ENCODE assay signal across 18 cellular contexts in the genomic region with DNA sequence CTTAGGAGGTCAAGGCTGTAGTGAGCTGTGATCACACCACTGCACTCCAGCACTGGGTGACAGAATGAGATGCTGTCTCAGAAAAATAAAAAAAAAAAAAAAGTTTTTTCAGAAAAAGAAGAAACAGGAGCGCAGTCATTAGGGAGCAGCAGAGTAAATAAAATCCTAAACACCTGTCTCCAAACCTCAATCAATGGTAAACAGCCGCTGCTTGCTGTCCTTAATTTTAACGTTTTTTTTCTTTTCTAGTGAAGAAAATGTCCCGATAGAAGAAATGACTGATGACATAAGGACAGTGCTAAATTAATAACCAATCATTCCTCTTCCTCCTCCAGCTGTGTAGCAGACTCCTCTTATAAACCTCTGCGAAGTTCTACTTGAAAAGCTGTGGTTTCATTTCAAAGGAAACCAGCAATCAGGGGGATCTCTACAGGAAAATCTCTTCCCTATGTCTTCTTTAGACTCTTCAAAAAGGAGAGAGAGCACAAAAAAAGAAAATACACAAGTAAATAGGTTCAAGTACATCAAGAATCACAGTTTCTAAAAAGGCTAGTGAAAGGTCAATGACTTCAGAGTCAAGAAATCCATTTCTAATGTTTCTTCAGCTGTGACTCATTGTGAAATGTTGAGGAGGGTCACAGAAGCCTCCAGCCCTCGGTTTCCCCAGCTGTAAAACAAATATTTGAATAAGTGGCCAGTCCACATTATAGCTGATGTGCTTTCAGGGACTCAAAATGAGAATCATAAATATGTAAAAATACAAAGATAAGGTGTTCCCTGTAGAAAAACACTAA.
A peak's percentile ranks its signal among the peaks of the same experiment; 100 is the strongest.
DNase-seq lines count a peak whose midpoint lies in the region; TF ChIP-seq lines count a peak whose summit lies in the region.
"Had no signal": no experiment of that assay in that cellular context is flagged by ENCODE, and none has a peak within 500 bp of the region (broad histone marks: within the 10 kb centered on the region; RNA-seq: fewer than 3 reads in every experiment).

No MANE protein-coding gene starts in this region.

- no peak overlapping the region for H3K27ac ChIP-seq in BLaER1
- no peak overlapping the region for H3K27ac ChIP-seq in OCI-LY3 (ENCODE audit: low read length)

- H3K9me3 Mint-ChIP-seq in neural crest cell, result no peaks in the 10 kb centered on the region
- no peaks in the 10 kb centered on the region for H3K9me3 Mint-ChIP-seq in activated T-cell treated with anti-CD3 and anti-CD28 coated beads, Interleukin-2, amount 50 U/mL, for 24 hours

- H3K27me3 ChIP-seq in BLaER1, result no peaks in the 10 kb centered on the region
- H3K27me3 ChIP-seq in OCI-LY3 (ENCODE audit: low read depth, low read length), result no peaks in the 10 kb centered on the region

- no peak overlapping the region for H2AFZ ChIP-seq in OCI-LY3 (ENCODE audit: low read depth, low read length)

- H3K9me3 ChIP-seq in BLaER1 (no peaks in the 10 kb centered on the region), OCI-LY3 (ENCODE audit: insufficient read depth, low read length) (no peaks in the 10 kb centered on the region)

- DNase-seq in brain pericyte (ENCODE audit: low read depth, low spot score), result peak; percentile 64
- no peak for DNase-seq in neural crest cell (ENCODE audit: low read depth, low spot score)
- no peak for DNase-seq in NCI-H510A (lab: John Stamatoyannopoulos, UW)
- no peak for DNase-seq in iPS-NIHi11 (ENCODE audit: low spot score)
- DNase-seq in UCSD-AML1 (lab: John Stamatoyannopoulos, UW; ENCODE audit: unreplicated experiment), result no peak
- DNase-seq in activated T-cell treated with anti-CD3 and anti-CD28 coated beads, Interleukin-2, amount 50 U/mL, for 24 hours, result no peak
- DNase-seq: COR-L47, DMS153, EL, KBM-7, NCI-H1092 treated with DMSO at 0.1 percent for 48 hours, NCI-H1694, NCI-H2107, NCI-H226, NCI-H526 treated with DMSO at 0.1 percent for 48 hours had no signal

- H3K4me3 Mint-ChIP-seq in neural crest cell, result no peak overlapping the region
- H3K4me3 Mint-ChIP-seq in activated T-cell treated with anti-CD3 and anti-CD28 coated beads, Interleukin-2, amount 50 U/mL, for 24 hours, result no peak overlapping the region
- H3K4me3 Mint-ChIP-seq: CD14-positive monocyte had no signal

- H3K4me3 ChIP-seq in BLaER1 (no peak overlapping the region), OCI-LY3 (ENCODE audit: low read length) (no peak overlapping the region)

- H3K36me3 ChIP-seq in BLaER1, result no peaks in the 10 kb centered on the region
- no peaks in the 10 kb centered on the region for H3K36me3 ChIP-seq in OCI-LY3 (replicated peaks; ENCODE audit: low read depth, low read length)

- TF ChIP-seq CTCF in OCI-LY3 (IDR thresholded peaks at IDR 0.05; ENCODE audit: low read depth, low read length) (no peak), neural crest cell (conservative IDR thresholded peaks at IDR 0.05) (no peak)

- H3K36me3 Mint-ChIP-seq in neural crest cell (ENCODE audit: low read depth), result no peaks in the 10 kb centered on the region
- no peaks in the 10 kb centered on the region for H3K36me3 Mint-ChIP-seq in activated T-cell treated with anti-CD3 and anti-CD28 coated beads, Interleukin-2, amount 50 U/mL, for 24 hours (ENCODE audit: low read depth)
- H3K36me3 Mint-ChIP-seq: CD14-positive monocyte had no signal

- peak overlapping the region; percentile 57 for H3K4me2 ChIP-seq in BLaER1
- peak overlapping the region; percentile 9; the same call in 1 of the 2 replicates for H3K4me2 ChIP-seq in OCI-LY3 (ENCODE audit: low read length)

- H4K20me1 ChIP-seq in BLaER1, result no peaks in the 10 kb centered on the region
- no peaks in the 10 kb centered on the region for H4K20me1 ChIP-seq in OCI-LY3 (ENCODE audit: insufficient read depth, low read length)

- H3K79me2 ChIP-seq in OCI-LY3 (ENCODE audit: low read length), result no peaks in the 10 kb centered on the region

- peaks cover 33% of the 10 kb centered on the region for H3K4me1 Mint-ChIP-seq in neural crest cell
- peaks cover 17% of the 10 kb centered on the region for H3K4me1 Mint-ChIP-seq in activated T-cell treated with anti-CD3 and anti-CD28 coated beads, Interleukin-2, amount 50 U/mL, for 24 hours (ENCODE audit: low read depth)

- H3K27ac Mint-ChIP-seq in neural crest cell (ENCODE audit: unreplicated experiment), result peak overlapping the region; percentile 15
- no peak overlapping the region for H3K27ac Mint-ChIP-seq in activated T-cell treated with anti-CD3 and anti-CD28 coated beads, Interleukin-2, amount 50 U/mL, for 24 hours
- H3K27ac Mint-ChIP-seq: CD14-positive monocyte had no signal

- H3K4me1 ChIP-seq in BLaER1 (peaks cover 17% of the 10 kb centered on the region), OCI-LY3 (ENCODE audit: low read length) (peaks cover 38% of the 10 kb centered on the region)

- no peaks in the 10 kb centered on the region for H3K27me3 Mint-ChIP-seq in neural crest cell (ENCODE audit: low read depth)
- H3K27me3 Mint-ChIP-seq in activated T-cell treated with anti-CD3 and anti-CD28 coated beads, Interleukin-2, amount 50 U/mL, for 24 hours, result peaks cover 49% of the 10 kb centered on the region

- no peak overlapping the region for H3K9ac ChIP-seq in BLaER1
- H3K9ac ChIP-seq in OCI-LY3 (ENCODE audit: low read length), result no peak overlapping the region
